Comparison of ENCODE assay signal across 1 cellular context in the genomic region with DNA sequence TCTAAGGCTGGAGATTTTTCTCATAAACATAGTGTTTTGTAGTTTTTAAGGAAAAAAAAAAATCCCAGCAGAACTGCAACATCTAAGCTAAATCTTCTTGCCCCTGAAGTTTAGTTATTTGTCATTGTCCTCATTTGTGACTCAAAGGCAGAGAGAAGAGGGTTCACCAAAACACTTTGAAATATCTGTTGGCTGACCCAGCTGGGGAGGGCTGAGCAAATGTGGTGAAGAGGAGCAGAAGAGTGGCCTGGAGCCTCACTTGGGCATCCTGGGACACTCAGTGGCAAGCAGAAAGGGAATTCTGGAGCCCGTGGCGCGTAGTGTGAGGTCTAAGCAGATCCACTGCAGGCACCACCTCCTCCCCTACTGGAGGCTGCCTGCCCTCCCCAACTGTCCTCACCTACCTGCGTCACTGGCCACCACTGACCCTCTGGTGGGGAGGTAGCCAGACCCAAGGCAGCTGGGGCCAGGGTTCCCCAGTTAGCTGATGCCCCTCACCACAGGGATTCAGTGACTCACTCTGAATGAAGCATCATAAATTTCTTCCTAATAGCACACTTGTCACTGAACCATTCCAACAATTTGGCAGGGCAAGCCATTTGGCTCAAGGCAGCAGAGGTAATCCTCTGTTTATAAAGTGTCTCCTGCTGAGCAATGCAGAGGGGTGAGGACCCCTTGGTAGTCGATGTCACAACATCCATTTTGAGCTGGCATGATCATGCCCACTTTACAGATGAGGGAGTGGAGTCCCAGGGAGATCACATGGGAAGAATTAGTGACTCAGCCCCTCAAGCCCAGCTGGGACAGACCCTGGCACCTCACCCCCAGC.
TF ChIP-seq lines count a peak whose summit lies in the region.

No MANE protein-coding gene starts in this region.

TF ChIP-seq in HEK293, 187 proteins besides CTCF, POLR2A, EP300 and RAD21 (continued from another document and continues in another):
- TF ChIP-seq, protein P1, sequence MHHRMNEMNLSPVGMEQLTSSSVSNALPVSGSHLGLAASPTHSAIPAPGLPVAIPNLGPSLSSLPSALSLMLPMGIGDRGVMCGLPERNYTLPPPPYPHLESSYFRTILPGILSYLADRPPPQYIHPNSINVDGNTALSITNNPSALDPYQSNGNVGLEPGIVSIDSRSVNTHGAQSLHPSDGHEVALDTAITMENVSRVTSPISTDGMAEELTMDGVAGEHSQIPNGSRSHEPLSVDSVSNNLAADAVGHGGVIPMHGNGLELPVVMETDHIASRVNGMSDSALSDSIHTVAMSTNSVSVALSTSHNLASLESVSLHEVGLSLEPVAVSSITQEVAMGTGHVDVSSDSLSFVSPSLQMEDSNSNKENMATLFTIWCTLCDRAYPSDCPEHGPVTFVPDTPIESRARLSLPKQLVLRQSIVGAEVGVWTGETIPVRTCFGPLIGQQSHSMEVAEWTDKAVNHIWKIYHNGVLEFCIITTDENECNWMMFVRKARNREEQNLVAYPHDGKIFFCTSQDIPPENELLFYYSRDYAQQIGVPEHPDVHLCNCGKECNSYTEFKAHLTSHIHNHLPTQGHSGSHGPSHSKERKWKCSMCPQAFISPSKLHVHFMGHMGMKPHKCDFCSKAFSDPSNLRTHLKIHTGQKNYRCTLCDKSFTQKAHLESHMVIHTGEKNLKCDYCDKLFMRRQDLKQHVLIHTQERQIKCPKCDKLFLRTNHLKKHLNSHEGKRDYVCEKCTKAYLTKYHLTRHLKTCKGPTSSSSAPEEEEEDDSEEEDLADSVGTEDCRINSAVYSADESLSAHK (tag by site-specific recombination; IDR thresholded peaks at IDR 0.05), result no peak
- TF ChIP-seq ZSCAN16 (tag by site-specific recombination; IDR thresholded peaks at IDR 0.05), result no peak
- TF ChIP-seq, protein P2, sequence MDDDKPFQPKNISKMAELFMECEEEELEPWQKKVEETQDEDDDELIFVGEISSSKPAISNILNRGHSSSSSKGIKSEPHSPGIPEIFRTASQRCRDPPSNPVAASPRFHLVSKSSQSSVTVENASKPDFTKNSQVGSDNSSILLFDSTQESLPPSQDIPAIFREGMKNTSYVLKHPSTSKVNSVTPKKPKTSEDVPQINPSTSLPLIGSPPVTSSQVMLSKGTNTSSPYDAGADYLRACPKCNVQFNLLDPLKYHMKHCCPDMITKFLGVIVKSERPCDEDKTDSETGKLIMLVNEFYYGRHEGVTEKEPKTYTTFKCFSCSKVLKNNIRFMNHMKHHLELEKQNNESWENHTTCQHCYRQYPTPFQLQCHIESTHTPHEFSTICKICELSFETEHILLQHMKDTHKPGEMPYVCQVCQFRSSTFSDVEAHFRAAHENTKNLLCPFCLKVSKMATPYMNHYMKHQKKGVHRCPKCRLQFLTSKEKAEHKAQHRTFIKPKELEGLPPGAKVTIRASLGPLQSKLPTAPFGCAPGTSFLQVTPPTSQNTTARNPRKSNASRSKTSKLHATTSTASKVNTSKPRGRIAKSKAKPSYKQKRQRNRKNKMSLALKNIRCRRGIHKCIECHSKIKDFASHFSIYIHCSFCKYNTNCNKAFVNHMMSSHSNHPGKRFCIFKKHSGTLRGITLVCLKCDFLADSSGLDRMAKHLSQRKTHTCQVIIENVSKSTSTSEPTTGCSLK (tag by site-specific recombination; IDR thresholded peaks at IDR 0.05), result no peak
- TF ChIP-seq ZNF785 (tag by site-specific recombination; IDR thresholded peaks at IDR 0.05), result no peak
- peak; percentile 71; the same call in 1 of the 2 replicates for TF ChIP-seq ZBTB21 (tag by site-specific recombination; IDR thresholded peaks at IDR 0.05)
- TF ChIP-seq, protein P3, sequence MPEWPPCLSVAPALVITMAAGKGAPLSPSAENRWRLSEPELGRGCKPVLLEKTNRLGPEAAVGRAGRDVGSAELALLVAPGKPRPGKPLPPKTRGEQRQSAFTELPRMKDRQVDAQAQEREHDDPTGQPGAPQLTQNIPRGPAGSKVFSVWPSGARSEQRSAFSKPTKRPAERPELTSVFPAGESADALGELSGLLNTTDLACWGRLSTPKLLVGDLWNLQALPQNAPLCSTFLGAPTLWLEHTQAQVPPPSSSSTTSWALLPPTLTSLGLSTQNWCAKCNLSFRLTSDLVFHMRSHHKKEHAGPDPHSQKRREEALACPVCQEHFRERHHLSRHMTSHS (tag by site-specific recombination; IDR thresholded peaks at IDR 0.05), result no peak
- TF ChIP-seq ZBTB7A (tag by site-specific recombination; IDR thresholded peaks at IDR 0.05; ENCODE audit: low read depth), result no peak
- TF ChIP-seq YY2 (tag by site-specific recombination; IDR thresholded peaks at IDR 0.05), result no peak
- no peak for TF ChIP-seq ZNF623 (tag by site-specific recombination; IDR thresholded peaks at IDR 0.05)
- no peak for TF ChIP-seq ZNF341 (tag by site-specific recombination; IDR thresholded peaks at IDR 0.05; ENCODE audit: low read depth)
- TF ChIP-seq ZFHX2 (tag by site-specific recombination; conservative IDR thresholded peaks at IDR 0.05), result no peak
- TF ChIP-seq, protein P4, sequence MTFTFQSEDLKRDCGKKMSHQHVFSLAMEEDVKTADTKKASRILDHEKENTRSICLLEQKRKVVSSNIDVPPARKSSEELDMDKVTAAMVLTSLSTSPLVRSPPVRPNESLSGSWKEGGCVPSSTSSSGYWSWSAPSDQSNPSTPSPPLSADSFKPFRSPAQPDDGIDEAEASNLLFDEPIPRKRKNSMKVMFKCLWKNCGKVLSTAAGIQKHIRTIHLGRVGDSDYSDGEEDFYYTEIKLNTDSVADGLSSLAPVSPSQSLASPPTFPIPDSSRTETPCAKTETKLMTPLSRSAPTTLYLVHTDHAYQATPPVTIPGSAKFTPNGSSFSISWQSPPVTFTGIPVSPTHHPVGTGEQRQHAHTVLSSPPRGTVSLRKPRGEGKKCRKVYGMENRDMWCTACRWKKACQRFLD (tag by site-specific recombination; IDR thresholded peaks at IDR 0.05), result no peak
- no peak for TF ChIP-seq ZNF48 (tag by site-specific recombination; IDR thresholded peaks at IDR 0.05)
- TF ChIP-seq, protein P5, sequence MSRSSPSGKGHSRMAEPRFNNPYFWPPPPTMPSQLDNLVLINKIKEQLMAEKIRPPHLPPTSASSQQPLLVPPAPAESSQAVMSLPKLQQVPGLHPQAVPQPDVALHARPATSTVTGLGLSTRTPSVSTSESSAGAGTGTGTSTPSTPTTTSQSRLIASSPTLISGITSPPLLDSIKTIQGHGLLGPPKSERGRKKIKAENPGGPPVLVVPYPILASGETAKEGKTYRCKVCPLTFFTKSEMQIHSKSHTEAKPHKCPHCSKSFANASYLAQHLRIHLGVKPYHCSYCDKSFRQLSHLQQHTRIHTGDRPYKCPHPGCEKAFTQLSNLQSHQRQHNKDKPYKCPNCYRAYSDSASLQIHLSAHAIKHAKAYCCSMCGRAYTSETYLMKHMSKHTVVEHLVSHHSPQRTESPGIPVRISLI (tag by site-specific recombination; IDR thresholded peaks at IDR 0.05), result no peak
- no peak for TF ChIP-seq ZNF132 (tag by site-specific recombination; IDR thresholded peaks at IDR 0.05; ENCODE audit: borderline replicate concordance)
- TF ChIP-seq WT1 (tag by site-specific recombination; IDR thresholded peaks at IDR 0.05), result no peak
- no peak for TF ChIP-seq ZBTB8A (tag by site-specific recombination; IDR thresholded peaks at IDR 0.05)
- no peak for TF ChIP-seq ZXDB (tag by site-specific recombination; IDR thresholded peaks at IDR 0.05)
- TF ChIP-seq ZNF169 (tag by site-specific recombination; IDR thresholded peaks at IDR 0.05), result no peak
- no peak for TF ChIP-seq ZFP3 (tag by site-specific recombination; IDR thresholded peaks at IDR 0.05; ENCODE audit: low read depth)
- TF ChIP-seq ZNF2 (tag by site-specific recombination; IDR thresholded peaks at IDR 0.05), result no peak
- TF ChIP-seq SCRT1 (tag by site-specific recombination; IDR thresholded peaks at IDR 0.05; ENCODE audit: borderline replicate concordance), result no peak
- TF ChIP-seq HOXD13 (CRISPR knock-in tag; IDR thresholded peaks at IDR 0.05; ENCODE audit: borderline replicate concordance), result no peak
- peak; percentile 66; the same call in 1 of the 2 replicates for TF ChIP-seq ZFP37 (tag by site-specific recombination; IDR thresholded peaks at IDR 0.05)
- TF ChIP-seq, protein P6, sequence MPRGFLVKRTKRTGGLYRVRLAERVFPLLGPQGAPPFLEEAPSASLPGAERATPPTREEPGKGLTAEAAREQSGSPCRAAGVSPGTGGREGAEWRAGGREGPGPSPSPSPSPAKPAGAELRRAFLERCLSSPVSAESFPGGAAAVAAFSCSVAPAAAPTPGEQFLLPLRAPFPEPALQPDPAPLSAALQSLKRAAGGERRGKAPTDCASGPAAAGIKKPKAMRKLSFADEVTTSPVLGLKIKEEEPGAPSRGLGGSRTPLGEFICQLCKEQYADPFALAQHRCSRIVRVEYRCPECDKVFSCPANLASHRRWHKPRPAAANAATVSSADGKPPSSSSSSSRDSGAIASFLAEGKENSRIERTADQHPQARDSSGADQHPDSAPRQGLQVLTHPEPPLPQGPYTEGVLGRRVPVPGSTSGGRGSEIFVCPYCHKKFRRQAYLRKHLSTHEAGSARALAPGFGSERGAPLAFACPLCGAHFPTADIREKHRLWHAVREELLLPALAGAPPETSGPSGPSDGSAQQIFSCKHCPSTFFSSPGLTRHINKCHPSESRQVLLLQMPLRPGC (tag by site-specific recombination; IDR thresholded peaks at IDR 0.05), result no peak
- TF ChIP-seq ZNF133 (tag by site-specific recombination; IDR thresholded peaks at IDR 0.05), result no peak
- TF ChIP-seq IKZF3 (tag by site-specific recombination; IDR thresholded peaks at IDR 0.05), result no peak
- TF ChIP-seq, protein P7, sequence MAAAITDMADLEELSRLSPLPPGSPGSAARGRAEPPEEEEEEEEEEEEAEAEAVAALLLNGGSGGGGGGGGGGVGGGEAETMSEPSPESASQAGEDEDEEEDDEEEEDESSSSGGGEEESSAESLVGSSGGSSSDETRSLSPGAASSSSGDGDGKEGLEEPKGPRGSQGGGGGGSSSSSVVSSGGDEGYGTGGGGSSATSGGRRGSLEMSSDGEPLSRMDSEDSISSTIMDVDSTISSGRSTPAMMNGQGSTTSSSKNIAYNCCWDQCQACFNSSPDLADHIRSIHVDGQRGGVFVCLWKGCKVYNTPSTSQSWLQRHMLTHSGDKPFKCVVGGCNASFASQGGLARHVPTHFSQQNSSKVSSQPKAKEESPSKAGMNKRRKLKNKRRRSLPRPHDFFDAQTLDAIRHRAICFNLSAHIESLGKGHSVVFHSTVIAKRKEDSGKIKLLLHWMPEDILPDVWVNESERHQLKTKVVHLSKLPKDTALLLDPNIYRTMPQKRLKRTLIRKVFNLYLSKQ (tag by site-specific recombination; IDR thresholded peaks at IDR 0.05; ENCODE audit: borderline replicate concordance), result no peak
- TF ChIP-seq, protein P8, sequence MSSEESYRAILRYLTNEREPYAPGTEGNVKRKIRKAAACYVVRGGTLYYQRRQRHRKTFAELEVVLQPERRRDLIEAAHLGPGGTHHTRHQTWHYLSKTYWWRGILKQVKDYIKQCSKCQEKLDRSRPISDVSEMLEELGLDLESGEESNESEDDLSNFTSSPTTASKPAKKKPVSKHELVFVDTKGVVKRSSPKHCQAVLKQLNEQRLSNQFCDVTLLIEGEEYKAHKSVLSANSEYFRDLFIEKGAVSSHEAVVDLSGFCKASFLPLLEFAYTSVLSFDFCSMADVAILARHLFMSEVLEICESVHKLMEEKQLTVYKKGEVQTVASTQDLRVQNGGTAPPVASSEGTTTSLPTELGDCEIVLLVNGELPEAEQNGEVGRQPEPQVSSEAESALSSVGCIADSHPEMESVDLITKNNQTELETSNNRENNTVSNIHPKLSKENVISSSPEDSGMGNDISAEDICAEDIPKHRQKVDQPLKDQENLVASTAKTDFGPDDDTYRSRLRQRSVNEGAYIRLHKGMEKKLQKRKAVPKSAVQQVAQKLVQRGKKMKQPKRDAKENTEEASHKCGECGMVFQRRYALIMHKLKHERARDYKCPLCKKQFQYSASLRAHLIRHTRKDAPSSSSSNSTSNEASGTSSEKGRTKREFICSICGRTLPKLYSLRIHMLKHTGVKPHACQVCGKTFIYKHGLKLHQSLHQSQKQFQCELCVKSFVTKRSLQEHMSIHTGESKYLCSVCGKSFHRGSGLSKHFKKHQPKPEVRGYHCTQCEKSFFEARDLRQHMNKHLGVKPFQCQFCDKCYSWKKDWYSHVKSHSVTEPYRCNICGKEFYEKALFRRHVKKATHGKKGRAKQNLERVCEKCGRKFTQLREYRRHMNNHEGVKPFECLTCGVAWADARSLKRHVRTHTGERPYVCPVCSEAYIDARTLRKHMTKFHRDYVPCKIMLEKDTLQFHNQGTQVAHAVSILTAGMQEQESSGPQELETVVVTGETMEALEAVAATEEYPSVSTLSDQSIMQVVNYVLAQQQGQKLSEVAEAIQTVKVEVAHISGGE (tag by site-specific recombination; conservative IDR thresholded peaks at IDR 0.05; ENCODE audit: low read depth), result no peak
- TF ChIP-seq, protein P9, sequence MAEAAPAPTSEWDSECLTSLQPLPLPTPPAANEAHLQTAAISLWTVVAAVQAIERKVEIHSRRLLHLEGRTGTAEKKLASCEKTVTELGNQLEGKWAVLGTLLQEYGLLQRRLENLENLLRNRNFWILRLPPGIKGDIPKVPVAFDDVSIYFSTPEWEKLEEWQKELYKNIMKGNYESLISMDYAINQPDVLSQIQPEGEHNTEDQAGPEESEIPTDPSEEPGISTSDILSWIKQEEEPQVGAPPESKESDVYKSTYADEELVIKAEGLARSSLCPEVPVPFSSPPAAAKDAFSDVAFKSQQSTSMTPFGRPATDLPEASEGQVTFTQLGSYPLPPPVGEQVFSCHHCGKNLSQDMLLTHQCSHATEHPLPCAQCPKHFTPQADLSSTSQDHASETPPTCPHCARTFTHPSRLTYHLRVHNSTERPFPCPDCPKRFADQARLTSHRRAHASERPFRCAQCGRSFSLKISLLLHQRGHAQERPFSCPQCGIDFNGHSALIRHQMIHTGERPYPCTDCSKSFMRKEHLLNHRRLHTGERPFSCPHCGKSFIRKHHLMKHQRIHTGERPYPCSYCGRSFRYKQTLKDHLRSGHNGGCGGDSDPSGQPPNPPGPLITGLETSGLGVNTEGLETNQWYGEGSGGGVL (tag by site-specific recombination; IDR thresholded peaks at IDR 0.05), result peak; percentile 66
- no peak for TF ChIP-seq ZNF777 (tag by site-specific recombination; IDR thresholded peaks at IDR 0.05; ENCODE audit: borderline replicate concordance)
- TF ChIP-seq ZNF768 (tag by site-specific recombination; IDR thresholded peaks at IDR 0.05), result no peak
- peak; percentile 71 for TF ChIP-seq GLIS1 (tag by site-specific recombination; IDR thresholded peaks at IDR 0.05)
- no peak for TF ChIP-seq ZNF792 (tag by site-specific recombination; IDR thresholded peaks at IDR 0.05)
- TF ChIP-seq ZNF560 (tag by site-specific recombination; IDR thresholded peaks at IDR 0.05; ENCODE audit: borderline replicate concordance), result no peak
- no peak for TF ChIP-seq ZNF266 (tag by site-specific recombination; IDR thresholded peaks at IDR 0.05; ENCODE audit: low read depth)
- TF ChIP-seq KLF16 (tag by site-specific recombination; IDR thresholded peaks at IDR 0.05), result 0 out of 2 replicates have a peak, but pooled peaks have one; percentile 35
- TF ChIP-seq HOXA7 (CRISPR knock-in tag; IDR thresholded peaks at IDR 0.05; ENCODE audit: borderline replicate concordance), result no peak
- TF ChIP-seq, protein P10, sequence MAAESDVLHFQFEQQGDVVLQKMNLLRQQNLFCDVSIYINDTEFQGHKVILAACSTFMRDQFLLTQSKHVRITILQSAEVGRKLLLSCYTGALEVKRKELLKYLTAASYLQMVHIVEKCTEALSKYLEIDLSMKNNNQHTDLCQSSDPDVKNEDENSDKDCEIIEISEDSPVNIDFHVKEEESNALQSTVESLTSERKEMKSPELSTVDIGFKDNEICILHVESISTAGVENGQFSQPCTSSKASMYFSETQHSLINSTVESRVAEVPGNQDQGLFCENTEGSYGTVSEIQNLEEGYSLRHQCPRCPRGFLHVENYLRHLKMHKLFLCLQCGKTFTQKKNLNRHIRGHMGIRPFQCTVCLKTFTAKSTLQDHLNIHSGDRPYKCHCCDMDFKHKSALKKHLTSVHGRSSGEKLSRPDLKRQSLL (tag by site-specific recombination; IDR thresholded peaks at IDR 0.05), result no peak
